In the genomic region with DNA sequence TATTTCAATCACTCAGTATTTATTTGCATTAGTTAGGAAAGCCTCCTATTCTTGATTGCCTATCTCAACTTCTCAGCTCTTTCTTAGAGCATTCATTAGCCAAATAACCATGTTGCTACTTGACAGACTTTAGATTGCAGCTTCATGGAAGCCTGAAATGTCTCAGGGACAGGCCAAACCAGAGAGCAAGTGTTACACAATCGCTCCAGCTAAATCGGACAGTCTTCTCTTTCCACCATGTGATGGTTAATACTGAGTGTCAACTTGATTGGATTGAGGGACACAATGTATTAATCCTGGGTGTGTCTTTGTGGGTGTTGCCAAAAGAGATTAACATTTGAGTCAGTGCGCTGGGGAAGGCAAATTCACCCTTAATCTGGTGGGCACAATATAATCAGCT, we compare ENCODE assay signal across 18 cellular contexts.
"Had no signal": no experiment of that assay in that cellular context is flagged by ENCODE, and none has a peak within 500 bp of the region (broad histone marks: within the 10 kb centered on the region; RNA-seq: fewer than 3 reads in every experiment).

No MANE protein-coding gene starts in this region.

- H3K4me3 Mint-ChIP-seq: naive B cell; nephron progenitor cell; stimulated activated memory B cell treated with anti-CD40 and anti-IgM and Interleukin-4, amounts not matched to agents 10 μg/mL and 1 μg/mL and 100 μg/mL, for 72 hours; stimulated activated naive CD8-positive, alpha-beta T cell treated with anti-CD3 and anti-CD28 coated beads, Interleukin-15, Interleukin-2, amounts not matched to agents 100 ng/mL and 50 ng/mL, for 24 hours had no signal

- DNase-seq: cortex of kidney; dorsolateral prefrontal cortex; effector CD8-positive, alpha-beta T cell; esophagus squamous epithelium; foreskin fibroblast; kidney; left cardiac atrium; mesendoderm; naive B cell; nephron progenitor cell; stimulated activated CD4-positive, alpha-beta T cell treated with anti-CD3 and anti-CD28 coated beads, Interleukin-4, amount 100 ng/mL, for 1 hour; tibial artery; upper lobe of left lung; uterus had no signal

- H3K9me3 ChIP-seq: esophagus squamous epithelium, neutrophil, right atrium auricular region, tibial artery, upper lobe of left lung, uterus had no signal

- H3K9me3 Mint-ChIP-seq: naive B cell; nephron progenitor cell; stimulated activated memory B cell treated with anti-CD40 and anti-IgM and Interleukin-4, amounts not matched to agents 10 μg/mL and 1 μg/mL and 100 μg/mL, for 72 hours; stimulated activated naive CD8-positive, alpha-beta T cell treated with anti-CD3 and anti-CD28 coated beads, Interleukin-15, Interleukin-2, amounts not matched to agents 100 ng/mL and 50 ng/mL, for 24 hours had no signal

- H3K36me3 Mint-ChIP-seq: naive B cell; stimulated activated memory B cell treated with anti-CD40 and anti-IgM and Interleukin-4, amounts not matched to agents 10 μg/mL and 1 μg/mL and 100 μg/mL, for 72 hours had no signal

- H3K27ac Mint-ChIP-seq: naive B cell; nephron progenitor cell; stimulated activated memory B cell treated with anti-CD40 and anti-IgM and Interleukin-4, amounts not matched to agents 10 μg/mL and 1 μg/mL and 100 μg/mL, for 72 hours; stimulated activated naive CD8-positive, alpha-beta T cell treated with anti-CD3 and anti-CD28 coated beads, Interleukin-15, Interleukin-2, amounts not matched to agents 100 ng/mL and 50 ng/mL, for 24 hours had no signal

- H3K27ac ChIP-seq: dorsolateral prefrontal cortex, esophagus squamous epithelium, neutrophil, right atrium auricular region, tibial artery, upper lobe of left lung, uterus had no signal

- H3K4me1 Mint-ChIP-seq: naive B cell had no signal

- H3K27me3 ChIP-seq: esophagus squamous epithelium, neutrophil, right atrium auricular region, tibial artery, upper lobe of left lung, uterus had no signal

- H3K36me3 ChIP-seq: esophagus squamous epithelium, neutrophil, right atrium auricular region, tibial artery, upper lobe of left lung, uterus had no signal

- H3K4me3 ChIP-seq: dorsolateral prefrontal cortex, esophagus squamous epithelium, right atrium auricular region, tibial artery, upper lobe of left lung, uterus had no signal

- H3K4me1 ChIP-seq: right atrium auricular region, upper lobe of left lung, uterus had no signal

- ATAC-seq: left cardiac atrium; stimulated activated memory B cell treated with anti-CD40 and anti-IgM and Interleukin-4, amounts not matched to agents 10 μg/mL and 1 μg/mL and 100 μg/mL, for 72 hours had no signal
